8 cellular contexts compared by ENCODE assay signal in genomic region chr15:67048281-67049279, GRCh38. TPM values are rescaled to one million over a fixed set of nuclear protein-coding genes. Genes with fewer than 3 reads are reported as not detected.
DNase-seq lines count a peak whose midpoint lies in the region; ATAC-seq, FAIRE-seq and TF ChIP-seq lines count a peak whose summit lies in the region.

No MANE protein-coding gene starts in this region.

- H3K27ac ChIP-seq in ascending aorta (peak overlapping the region; percentile 94 to 95), kidney (ENCODE audit: low read depth in 2 of 2, low read length in 2 of 2) (peak overlapping the region; percentile 96 to 97), thoracic aorta (peak overlapping the region; percentile 91 to 99)

- H3K36me3 ChIP-seq in ascending aorta (no peaks in the 10 kb centered on the region), kidney (ENCODE audit: control insufficient read depth in 1 of 2, insufficient read depth in 2 of 2, low read length in 2 of 2) (no peaks in the 10 kb centered on the region), thoracic aorta (no peaks in the 10 kb centered on the region)

- intact Hi-C loops in ascending aorta (cut with DNase I) = loop anchor here (1.0 to 10.0 kb wide), 7 partner anchors 17 to 344 kb away; partner anchors contain the start of genes SMAD3 and SMAD6
- intact Hi-C loops in kidney (cut with DNase I) = no loop called here

- H3K4me3 ChIP-seq in ascending aorta (no peak overlapping the region), kidney (ENCODE audit: low read length in 2 of 2) (peak overlapping the region in 1 of 2 donors; percentile 29), thoracic aorta (no peak overlapping the region)

- FAIRE-seq in kidney (lab: Jason Lieb, UNC) = no peak

- no peaks in the 10 kb centered on the region for H3K9me3 ChIP-seq in ascending aorta
- no peaks in the 10 kb centered on the region for H3K9me3 ChIP-seq in kidney (ENCODE audit: control insufficient read depth in 1 of 2, low read length in 2 of 2)
- H3K9me3 ChIP-seq in thoracic aorta = no peaks in the 10 kb centered on the region

- H3K27me3 ChIP-seq in ascending aorta (no peaks in the 10 kb centered on the region), thoracic aorta (replicated peaks; ENCODE audit: insufficient read depth) (no peaks in the 10 kb centered on the region)

- H3K9ac ChIP-seq in kidney (ENCODE audit: low read length in 2 of 2) = peak overlapping the region in 1 of 2 donors; percentile 74

- DNase-seq in HT-29 (ENCODE audit: low spot score) (peak; percentile 96), ascending aorta (ENCODE audit: low spot score in 2 of 2) (peak; percentile 40 to 91), kidney (peak; percentile 85), thoracic aorta (ENCODE audit: low spot score) (no peak), NCI-H2081 treated with DMSO at 0.1 percent for 48 hours (lab: John Stamatoyannopoulos, UW) (no peak)
- no peak for DNase-seq in stimulated activated CD4-positive, alpha-beta T cell treated with anti-CD3 and anti-CD28 coated beads, Interleukin-4, amount 100 ng/mL, for 1 hour

- H3K4me1 ChIP-seq in ascending aorta (peaks cover 12 to 66% of the 10 kb centered on the region in 2 donors), kidney (ENCODE audit: control insufficient read depth in 1 of 2, insufficient read depth in 1 of 2, low read depth in 1 of 2, low read length in 2 of 2) (peaks cover 44 to 57% of the 10 kb centered on the region in 2 donors), thoracic aorta (ENCODE audit: control insufficient read depth in 1 of 2, low read depth in 2 of 2) (peaks cover 41 to 71% of the 10 kb centered on the region in 2 donors)

- ATAC-seq in thoracic aorta (ENCODE audit: insufficient number of reproducible peaks, low FRiP score, low read depth) (peak; percentile 72), GM18867 (IDR thresholded peaks at IDR 0.05; ENCODE audit: unreplicated experiment) (no peak), GM19452 (IDR thresholded peaks at IDR 0.05; ENCODE audit: unreplicated experiment) (no peak)

- no peak for TF ChIP-seq CTCF in ascending aorta (IDR thresholded peaks at IDR 0.05)
- TF ChIP-seq CTCF in kidney (IDR thresholded peaks at IDR 0.05; ENCODE audit: borderline replicate concordance, extremely low read depth, insufficient read depth) = no peak
- no peak for TF ChIP-seq CTCF in thoracic aorta (IDR thresholded peaks at IDR 0.05)

RNA-seq across cellular contexts. Expression of gene SMAD3, which starts 16.8 kb away (rescaled TPM):
- 63.5 and 82.5 TPM in 2 replicates for total RNA-seq in HT-29 (2014; rRNA removed; shearing (Covaris generic))
- total RNA-seq in ascending aorta (89.3 TPM), kidney (58.2 TPM), thoracic aorta (10 to 100 TPM; 47.9 to 78.5 TPM)
- polyA plus RNA-seq in kidney (ENCODE audit: insufficient read depth, low read depth, low replicate concordance) = 10.1 TPM

Comparison
In these comparisons a context has a peak if more than half of its experiments do, and no peak if none do; other contexts are left out.
1. DNase-seq: peak in HT-29 (single experiment), ascending aorta (2 of 2) and kidney (single experiment); none in thoracic aorta (single experiment), stimulated activated CD4-positive, alpha-beta T cell treated with anti-CD3 and anti-CD28 coated beads, Interleukin-4, amount 100 ng/mL, for 1 hour (single experiment) and NCI-H2081 treated with DMSO at 0.1 percent for 48 hours (single experiment).
2. Peak in every context shown above with its lines, with median percentiles within 50 percentile points of each other: H3K27ac ChIP-seq.